Comparison of ENCODE assay signal across 15 cellular contexts in genomic region chr17:9566067-9566466, GRCh38. TPM values are rescaled to one million over a fixed set of nuclear protein-coding genes. Genes with fewer than 3 reads are reported as not detected.
DNase-seq lines count a peak whose midpoint lies in the region; ATAC-seq and TF ChIP-seq lines count a peak whose summit lies in the region.
"Had no signal": no experiment of that assay in that cellular context is flagged by ENCODE, and none has a peak within 500 bp of the region (broad histone marks: within the 10 kb centered on the region; RNA-seq: fewer than 3 reads in every experiment).

No MANE protein-coding gene starts in this region.

- H3K4me3 Mint-ChIP-seq in activated CD8-positive, alpha-beta memory T cell treated with anti-CD3 and anti-CD28 coated beads, Interleukin-2, amount 10 ng/mL, durations not matched to agents 7 days and 5 days = peak overlapping the region; percentile 4
- no peak overlapping the region for H3K4me3 Mint-ChIP-seq in activated CD8-positive, alpha-beta T cell treated with anti-CD3 and anti-CD28 coated beads, Interleukin-2, amount 10 ng/mL, durations not matched to agents 7 days and 5 days
- H3K4me3 Mint-ChIP-seq in mesothelial cell of epicardium = no peak overlapping the region
- H3K4me3 Mint-ChIP-seq: stimulated activated memory B cell treated with anti-CD40 and anti-IgM and Interleukin-4, amounts not matched to agents 10 μg/mL and 1 μg/mL and 100 μg/mL, for 72 hours had no signal

- no peaks in the 10 kb centered on the region for H3K27me3 Mint-ChIP-seq in activated CD8-positive, alpha-beta memory T cell treated with anti-CD3 and anti-CD28 coated beads, Interleukin-2, amount 10 ng/mL, durations not matched to agents 7 days and 5 days
- H3K27me3 Mint-ChIP-seq in activated CD8-positive, alpha-beta T cell treated with anti-CD3 and anti-CD28 coated beads, Interleukin-2, amount 10 ng/mL, durations not matched to agents 7 days and 5 days (ENCODE audit: low read depth) = no peaks in the 10 kb centered on the region
- no peaks in the 10 kb centered on the region for H3K27me3 Mint-ChIP-seq in mesothelial cell of epicardium (ENCODE audit: low read depth)
- H3K27me3 Mint-ChIP-seq: stimulated activated memory B cell treated with anti-CD40 and anti-IgM and Interleukin-4, amounts not matched to agents 10 μg/mL and 1 μg/mL and 100 μg/mL, for 72 hours had no signal

- H3K4me1 Mint-ChIP-seq in activated CD8-positive, alpha-beta memory T cell treated with anti-CD3 and anti-CD28 coated beads, Interleukin-2, amount 10 ng/mL, durations not matched to agents 7 days and 5 days = peaks cover 17% of the 10 kb centered on the region
- peaks cover 16% of the 10 kb centered on the region for H3K4me1 Mint-ChIP-seq in activated CD8-positive, alpha-beta T cell treated with anti-CD3 and anti-CD28 coated beads, Interleukin-2, amount 10 ng/mL, durations not matched to agents 7 days and 5 days (ENCODE audit: low read depth)
- peaks cover 11% of the 10 kb centered on the region for H3K4me1 Mint-ChIP-seq in mesothelial cell of epicardium

- POLR2A ChIA-PET in activated CD8-positive, alpha-beta T cell treated with anti-CD3 and anti-CD28 coated beads, Interleukin-2, amount 10 ng/mL, durations not matched to agents 7 days and 5 days (lab: Charles Lee) = no interaction called here

- no peak for DNase-seq in activated CD8-positive, alpha-beta memory T cell treated with anti-CD3 and anti-CD28 coated beads, Interleukin-2, amount 10 ng/mL, durations not matched to agents 7 days and 5 days
- no peak for DNase-seq in activated CD8-positive, alpha-beta memory T cell treated with anti-CD3 and anti-CD28 coated beads for 24 hours
- DNase-seq in Jurkat, Clone E6-1 (ENCODE audit: low read depth, low spot score) = peak; percentile 16
- DNase-seq in activated CD8-positive, alpha-beta T cell treated with anti-CD3 and anti-CD28 coated beads, Interleukin-2, amount 10 ng/mL, durations not matched to agents 7 days and 5 days = no peak
- DNase-seq in mesothelial cell of epicardium (ENCODE audit: low spot score in 2 of 2, unreplicated experiment in 2 of 2) (no peak), ureter (ENCODE audit: low spot score) (no peak), cerebellar nuclear complex (lab: John Stamatoyannopoulos, UW) (no peak)
- DNase-seq: activated CD4-positive, CD25-positive, alpha-beta regulatory T cell; activated gamma-delta T cell; foreskin keratinocyte; NCI-H1436 treated with DMSO at 0.1 percent for 48 hours; stimulated activated CD4-positive, alpha-beta T cell treated with anti-CD3 and anti-CD28 coated beads, Interleukin-1b, Interleukin-23, amount 100 ng/mL, for 48 hours had no signal

- no peak for ATAC-seq in activated CD8-positive, alpha-beta memory T cell treated with anti-CD3 and anti-CD28 coated beads, Interleukin-2, amount 10 ng/mL, durations not matched to agents 7 days and 5 days
- no peak for ATAC-seq in activated CD8-positive, alpha-beta T cell treated with anti-CD3 and anti-CD28 coated beads, Interleukin-2, amount 10 ng/mL, durations not matched to agents 7 days and 5 days
- ATAC-seq in HG03342 (IDR thresholded peaks at IDR 0.05; ENCODE audit: unreplicated experiment) = no peak
- ATAC-seq: foreskin keratinocyte; SK-N-SH treated with all-trans-retinoic acid at 6 μM for 48 hours; stimulated activated memory B cell treated with anti-CD40 and anti-IgM and Interleukin-4, amounts not matched to agents 10 μg/mL and 1 μg/mL and 100 μg/mL, for 72 hours had no signal

- H3K9me3 Mint-ChIP-seq in activated CD8-positive, alpha-beta memory T cell treated with anti-CD3 and anti-CD28 coated beads, Interleukin-2, amount 10 ng/mL, durations not matched to agents 7 days and 5 days (ENCODE audit: low read depth) = no peaks in the 10 kb centered on the region
- no peaks in the 10 kb centered on the region for H3K9me3 Mint-ChIP-seq in activated CD8-positive, alpha-beta T cell treated with anti-CD3 and anti-CD28 coated beads, Interleukin-2, amount 10 ng/mL, durations not matched to agents 7 days and 5 days (ENCODE audit: insufficient read depth)
- H3K9me3 Mint-ChIP-seq in mesothelial cell of epicardium = peaks cover 4% of the 10 kb centered on the region

- H3K4me3 ChIP-seq in Jurkat, Clone E6-1 (ENCODE audit: low read length) = no peak overlapping the region

- H3K36me3 Mint-ChIP-seq in activated CD8-positive, alpha-beta memory T cell treated with anti-CD3 and anti-CD28 coated beads, Interleukin-2, amount 10 ng/mL, durations not matched to agents 7 days and 5 days = peaks cover 35% of the 10 kb centered on the region
- H3K36me3 Mint-ChIP-seq in activated CD8-positive, alpha-beta T cell treated with anti-CD3 and anti-CD28 coated beads, Interleukin-2, amount 10 ng/mL, durations not matched to agents 7 days and 5 days (ENCODE audit: low read depth) = peaks cover 30% of the 10 kb centered on the region
- peaks cover 25% of the 10 kb centered on the region for H3K36me3 Mint-ChIP-seq in mesothelial cell of epicardium

- no peak for TF ChIP-seq CTCF in mesothelial cell of epicardium (IDR thresholded peaks at IDR 0.05; ENCODE audit: unreplicated experiment)

- no peak overlapping the region for H3K27ac Mint-ChIP-seq in activated CD8-positive, alpha-beta memory T cell treated with anti-CD3 and anti-CD28 coated beads, Interleukin-2, amount 10 ng/mL, durations not matched to agents 7 days and 5 days
- peak overlapping the region; percentile 53 for H3K27ac Mint-ChIP-seq in activated CD8-positive, alpha-beta T cell treated with anti-CD3 and anti-CD28 coated beads, Interleukin-2, amount 10 ng/mL, durations not matched to agents 7 days and 5 days
- peak overlapping the region; percentile 2 for H3K27ac Mint-ChIP-seq in mesothelial cell of epicardium
- H3K27ac Mint-ChIP-seq: stimulated activated memory B cell treated with anti-CD40 and anti-IgM and Interleukin-4, amounts not matched to agents 10 μg/mL and 1 μg/mL and 100 μg/mL, for 72 hours had no signal

- CTCF ChIA-PET in activated CD8-positive, alpha-beta memory T cell treated with anti-CD3 and anti-CD28 coated beads, Interleukin-2, amount 10 ng/mL, durations not matched to agents 7 days and 5 days (lab: Charles Lee) = interaction anchor here (2.1 kb wide), 1 partner anchor 11 kb away, joined by 9 read pairs; the partner anchor contains the start of genes CFAP52 and STX8
- CTCF ChIA-PET in activated CD8-positive, alpha-beta T cell treated with anti-CD3 and anti-CD28 coated beads, Interleukin-2, amount 10 ng/mL, durations not matched to agents 7 days and 5 days (lab: Charles Lee) = interaction anchor here (1.3 to 2.7 kb wide), 2 partner anchors 9 to 11 kb away, joined by 4 to 13 read pairs; partner anchors contain the start of gene CFAP52

RNA-seq across cellular contexts. Expression of gene STX8, which starts 9.6 kb away (rescaled TPM):
- total RNA-seq in activated CD8-positive, alpha-beta memory T cell treated with anti-CD3 and anti-CD28 coated beads, Interleukin-2, amount 10 ng/mL, durations not matched to agents 7 days and 5 days = 10 to 100 TPM; 57.9 to 74.2 TPM
- polyA plus RNA-seq in Jurkat, Clone E6-1 (2012; ENCODE audit: insufficient read depth, insufficient read length) = 98.1 TPM
- total RNA-seq in activated CD8-positive, alpha-beta T cell treated with anti-CD3 and anti-CD28 coated beads, Interleukin-2, amount 10 ng/mL, durations not matched to agents 7 days and 5 days = 10 to 100 TPM; 71.0 to 78.5 TPM
- total RNA-seq in mesothelial cell of epicardium (50.4 to 53.3 TPM (median 53.1 TPM) in 3 replicates), ureter (75.9 TPM)

RNA-seq across cellular contexts. Expression of gene CFAP52, which starts 10.4 kb away (rescaled TPM):
- not detected for total RNA-seq in activated CD8-positive, alpha-beta memory T cell treated with anti-CD3 and anti-CD28 coated beads, Interleukin-2, amount 10 ng/mL, durations not matched to agents 7 days and 5 days
- polyA plus RNA-seq in Jurkat, Clone E6-1 (2012; ENCODE audit: insufficient read depth, insufficient read length) = not detected
- not detected for total RNA-seq in activated CD8-positive, alpha-beta T cell treated with anti-CD3 and anti-CD28 coated beads, Interleukin-2, amount 10 ng/mL, durations not matched to agents 7 days and 5 days
- total RNA-seq in mesothelial cell of epicardium = not detected in 3 replicates
- not detected for total RNA-seq in ureter
- total RNA-seq: foreskin keratinocyte had no signal
- polyA plus RNA-seq: foreskin keratinocyte had no signal
